In genomic region chr6:71287926-71288227, GRCh38 we compare ENCODE assay signal across 8 cellular contexts. TPM values are rescaled to one million over a fixed set of nuclear protein-coding genes. Genes with fewer than 3 reads are reported as not detected.
A peak's percentile ranks its signal among the peaks of the same experiment; 100 is the strongest.
DNase-seq lines count a peak whose midpoint lies in the region; ATAC-seq, FAIRE-seq and TF ChIP-seq lines count a peak whose summit lies in the region.

No MANE protein-coding gene starts in this region.

- ATAC-seq in left lung (peak; percentile 8), HG03097 (IDR thresholded peaks at IDR 0.05; ENCODE audit: low FRiP score, unreplicated experiment) (no peak)

- H3K9me3 ChIP-seq in astrocyte (ENCODE audit: insufficient read depth, low read depth, low read length) (no peaks in the 10 kb centered on the region), left lung (no peaks in the 10 kb centered on the region), thymus (ENCODE audit: control insufficient read depth) (no peaks in the 10 kb centered on the region)

- peaks cover 7% of the 10 kb centered on the region for H3K36me3 Mint-ChIP-seq in T-helper 1 cell treated with Interleukin-12 subunit alpha and Interleukin-12 subunit beta and Interleukin-4 antibody, amounts not matched to agents 30 μg/mL and 1 μg/mL, for 36 hours (ENCODE audit: low read depth)
- H3K36me3 Mint-ChIP-seq in astrocyte (ENCODE audit: low read depth, unreplicated experiment) = peaks cover 2% of the 10 kb centered on the region

- FAIRE-seq in astrocyte (lab: Jason Lieb, UNC) = no peak

- H3K27me3 ChIP-seq in astrocyte (ENCODE audit: insufficient read depth, low read length) (no peaks in the 10 kb centered on the region), left lung (no peaks in the 10 kb centered on the region), thymus (ENCODE audit: control insufficient read depth, insufficient read depth) (no peaks in the 10 kb centered on the region)

- TF ChIP-seq CTCF in astrocyte (IDR thresholded peaks at IDR 0.05; ENCODE audit: insufficient read depth, low read depth, low read length) = no peak
- TF ChIP-seq CTCF in left lung (IDR thresholded peaks at IDR 0.05) = no peak

- H3K27me3 Mint-ChIP-seq in T-helper 1 cell treated with Interleukin-12 subunit alpha and Interleukin-12 subunit beta and Interleukin-4 antibody, amounts not matched to agents 30 μg/mL and 1 μg/mL, for 36 hours (ENCODE audit: low read depth) = peaks cover 14% of the 10 kb centered on the region
- no peaks in the 10 kb centered on the region for H3K27me3 Mint-ChIP-seq in astrocyte (ENCODE audit: low read depth, unreplicated experiment)

- peak overlapping the region; percentile 90 for H3K4me2 ChIP-seq in astrocyte (ENCODE audit: low read length)

- DNase-seq in T-helper 1 cell (no peak), astrocyte (ENCODE audit: low read depth) (no peak), left lung (no peak), NCI-H748 treated with DMSO at 0.1 percent for 48 hours (lab: John Stamatoyannopoulos, UW) (no peak), NCI-H524 treated with DMSO at 0.1 percent for 48 hours (lab: John Stamatoyannopoulos, UW) (no peak)

- H3K4me3 ChIP-seq in astrocyte (ENCODE audit: insufficient read depth, low read depth, low read length) = peak overlapping the region; percentile 70
- peak overlapping the region; percentile 77 to 78 for H3K4me3 ChIP-seq in left lung
- H3K4me3 ChIP-seq in thymus (ENCODE audit: low read length) = peak overlapping the region; percentile 80

- H3K27ac ChIP-seq in astrocyte (ENCODE audit: low read depth, low read length) = no peak overlapping the region
- peak overlapping the region; percentile 91 to 98 for H3K27ac ChIP-seq in left lung
- H3K27ac ChIP-seq in thymus (ENCODE audit: low read depth) = peak overlapping the region; percentile 75

- H4K20me1 ChIP-seq in astrocyte (ENCODE audit: insufficient read depth, low read length) = peaks cover 14% of the 10 kb centered on the region

- 4% methylated on average over 5 of the region's 5 CpGs for WGBS in thymus

- H3K4me3 Mint-ChIP-seq in T-helper 1 cell treated with Interleukin-12 subunit alpha and Interleukin-12 subunit beta and Interleukin-4 antibody, amounts not matched to agents 30 μg/mL and 1 μg/mL, for 36 hours = peak overlapping the region; percentile 81
- H3K4me3 Mint-ChIP-seq in astrocyte (ENCODE audit: unreplicated experiment) = peak overlapping the region; percentile 80

- peak overlapping the region; percentile 52 for H3K27ac Mint-ChIP-seq in T-helper 1 cell treated with Interleukin-12 subunit alpha and Interleukin-12 subunit beta and Interleukin-4 antibody, amounts not matched to agents 30 μg/mL and 1 μg/mL, for 36 hours
- H3K27ac Mint-ChIP-seq in astrocyte (ENCODE audit: unreplicated experiment) = peak overlapping the region; percentile 85

- peak overlapping the region; percentile 79 for H3K9ac ChIP-seq in astrocyte (ENCODE audit: low read length)

- H3K36me3 ChIP-seq in astrocyte (ENCODE audit: insufficient read depth, low read length) = no peaks in the 10 kb centered on the region
- H3K36me3 ChIP-seq in left lung = no peaks in the 10 kb centered on the region
- no peaks in the 10 kb centered on the region for H3K36me3 ChIP-seq in thymus (ENCODE audit: control insufficient read depth, insufficient read depth)

- H3K9me3 Mint-ChIP-seq in T-helper 1 cell treated with Interleukin-12 subunit alpha and Interleukin-12 subunit beta and Interleukin-4 antibody, amounts not matched to agents 30 μg/mL and 1 μg/mL, for 36 hours = no peaks in the 10 kb centered on the region
- no peaks in the 10 kb centered on the region for H3K9me3 Mint-ChIP-seq in astrocyte (ENCODE audit: unreplicated experiment)

- intact Hi-C loops in left lung (cut with DNase I) = no loop called here

- peaks cover 33% of the 10 kb centered on the region for H3K4me1 Mint-ChIP-seq in T-helper 1 cell treated with Interleukin-12 subunit alpha and Interleukin-12 subunit beta and Interleukin-4 antibody, amounts not matched to agents 30 μg/mL and 1 μg/mL, for 36 hours (ENCODE audit: low read depth)
- peaks cover 30% of the 10 kb centered on the region for H3K4me1 Mint-ChIP-seq in astrocyte (ENCODE audit: low read depth, unreplicated experiment)

- peaks cover 13% of the 10 kb centered on the region for H3K4me1 ChIP-seq in astrocyte (ENCODE audit: insufficient read depth, low read length)
- peaks cover 6 to 50% of the 10 kb centered on the region in 2 donors for H3K4me1 ChIP-seq in left lung
- peaks cover 6% of the 10 kb centered on the region for H3K4me1 ChIP-seq in thymus (ENCODE audit: control insufficient read depth, insufficient read depth, low read length)

- H2AFZ ChIP-seq in astrocyte (ENCODE audit: low read depth, low read length) = peak overlapping the region; percentile 73

- H3K79me2 ChIP-seq in astrocyte (ENCODE audit: insufficient read depth, low read length) = peaks cover 20% of the 10 kb centered on the region

RNA-seq across cellular contexts. Expression of gene OGFRL1, which starts 0.7 kb away (rescaled TPM):
- total RNA-seq in astrocyte (32.4 and 35.3 TPM in 2 replicates), left lung (10 to 100 TPM; 21.0 to 28.9 TPM)
- polyA plus RNA-seq in thymus = 20.7 TPM
